ENCODE assay signal across 8 cellular contexts in the genomic region with DNA sequence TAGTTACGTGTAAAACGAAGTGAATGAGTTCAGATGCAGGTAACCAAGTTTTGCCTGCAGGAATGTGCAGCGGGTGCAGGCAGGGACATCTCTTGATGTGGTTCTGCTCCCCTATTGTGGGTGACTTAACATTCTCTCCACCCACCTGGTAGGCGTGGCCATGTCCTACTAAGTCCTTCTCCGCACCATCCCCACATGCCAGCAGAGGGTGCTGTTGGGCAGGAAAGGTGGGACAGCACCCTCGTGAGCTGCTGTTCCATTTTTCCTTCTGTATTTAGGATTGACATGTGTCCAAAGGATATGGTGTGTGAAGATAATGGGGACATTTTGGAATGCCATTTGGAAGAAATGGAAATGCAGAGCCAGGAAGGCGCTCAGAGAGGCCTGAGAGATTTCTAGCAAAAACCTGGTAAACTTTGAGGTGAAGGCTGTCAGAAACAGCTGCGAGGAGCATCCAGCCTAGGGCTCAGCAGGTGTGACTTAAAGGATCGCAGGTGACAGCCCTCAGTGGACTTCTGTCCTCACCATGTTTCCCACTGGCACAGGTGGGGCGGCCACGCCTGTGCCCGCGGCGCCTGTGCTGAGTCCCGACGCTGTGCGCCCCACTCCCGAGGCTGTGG. TPM values are rescaled to one million over a fixed set of nuclear protein-coding genes. Genes with fewer than 3 reads are reported as not detected.
DNase-seq lines count a peak whose midpoint lies in the region; ATAC-seq and TF ChIP-seq lines count a peak whose summit lies in the region.

No MANE protein-coding gene starts in this region.

- peak; percentile 87 to 95 (median 89) for DNase-seq in CD4-positive, alpha-beta memory T cell
- DNase-seq in NCI-H82 treated with DMSO at 0.1 percent for 48 hours (lab: John Stamatoyannopoulos, UW; ENCODE audit: unreplicated experiment) (peak; percentile 85), lung (ENCODE audit: low spot score) (peak; percentile 98)
- DNase-seq in activated CD8-positive, alpha-beta T cell treated with anti-CD3 and anti-CD28 coated beads for 36 hours = peak; percentile 99
- peak; percentile 96 for DNase-seq in effector CD8-positive, alpha-beta T cell (lab: John Stamatoyannopoulos, UW)
- DNase-seq in stimulated activated CD4-positive, alpha-beta T cell treated with anti-CD3 and anti-CD28 coated beads, TNF-alpha, amount 100 ng/mL, for 1 hour (ENCODE audit: low read depth in 3 of 3, low spot score in 1 of 3) = peak; percentile 84 to 97 (median 86)

- peaks cover 0 to 1% of the 10 kb centered on the region in 2 donors for H3K36me3 Mint-ChIP-seq in CD4-positive, alpha-beta memory T cell
- H3K36me3 Mint-ChIP-seq in activated CD8-positive, alpha-beta T cell treated with anti-CD3 and anti-CD28 coated beads for 36 hours (ENCODE audit: low read depth) = no peaks in the 10 kb centered on the region

- peaks cover 13% of the 10 kb centered on the region for H3K4me1 ChIP-seq in CD4-positive, alpha-beta memory T cell (ENCODE audit: insufficient read depth, low read length)
- peaks cover 0 to 8% of the 10 kb centered on the region in 2 donors for H3K4me1 ChIP-seq in lung (ENCODE audit: control insufficient read depth in 2 of 2, insufficient read depth in 2 of 2, low read length in 2 of 2)

- H3K27me3 ChIP-seq in CD4-positive, alpha-beta memory T cell (ENCODE audit: insufficient read depth, low read length) = no peaks in the 10 kb centered on the region
- no peaks in the 10 kb centered on the region for H3K27me3 ChIP-seq in lung (ENCODE audit: control insufficient read depth, insufficient read depth)

- H3K4me1 Mint-ChIP-seq in CD4-positive, alpha-beta memory T cell = peaks cover 2 to 11% (median 5%) of the 10 kb centered on the region in 4 donors
- peaks cover 6% of the 10 kb centered on the region for H3K4me1 Mint-ChIP-seq in activated CD8-positive, alpha-beta T cell treated with anti-CD3 and anti-CD28 coated beads for 36 hours (ENCODE audit: low read depth)

- 1 to 2% methylated on average over 18 of the region's 18 CpGs for WGBS in lung, 2 donors

- H3K27ac Mint-ChIP-seq in CD4-positive, alpha-beta memory T cell = peak overlapping the region in 4 of 7 donors; percentile 14 to 88 (median 83)
- H3K27ac Mint-ChIP-seq in activated CD8-positive, alpha-beta T cell treated with anti-CD3 and anti-CD28 coated beads for 36 hours = no peak overlapping the region

- intact Hi-C loops in CD4-positive, alpha-beta memory T cell (cut with micrococcal nuclease) = loop anchor here (1.0 to 5.0 kb wide), 4 partner anchors 27 to 355 kb away; partner anchors contain the start of genes LAMP1 and MCF2L
- intact Hi-C loops in activated CD8-positive, alpha-beta T cell treated with anti-CD3 and anti-CD28 coated beads for 36 hours (cut with micrococcal nuclease) = loop anchor here (2.0 to 5.0 kb wide), 2 partner anchors 86 to 450 kb away; no protein-coding TSS in a partner anchor

- H3K9me3 ChIP-seq in CD4-positive, alpha-beta memory T cell (ENCODE audit: control insufficient read depth in 1 of 2, low read length in 2 of 2) = no peaks in the 10 kb centered on the region
- H3K9me3 ChIP-seq in lung (ENCODE audit: control insufficient read depth in 2 of 2, insufficient read depth in 1 of 2, low read length in 1 of 2) = peaks cover 0 to 2% of the 10 kb centered on the region in 2 donors

- no peak overlapping the region for H3K27ac ChIP-seq in CD4-positive, alpha-beta memory T cell (ENCODE audit: low read depth, low read length)
- peak overlapping the region in 1 of 2 donors; percentile 65 for H3K27ac ChIP-seq in lung (ENCODE audit: low read depth in 1 of 2, low read length in 1 of 2)

- POLR2A ChIA-PET in CD4-positive, alpha-beta memory T cell (lab: Charles Lee; ENCODE audit: partially characterized antibody) = interaction anchor here (1.0 to 1.5 kb wide), 6 partner anchors 22 to 451 kb away, joined by 3 to 7 read pairs (median 4); partner anchors contain the start of gene CUL4A
- POLR2A ChIA-PET in activated CD8-positive, alpha-beta T cell treated with anti-CD3 and anti-CD28 coated beads for 36 hours (lab: Charles Lee) = interaction anchor here (0.6 kb wide), 2 partner anchors 565 to 1372 kb away, joined by 3 read pairs; no protein-coding TSS in a partner anchor

- TF ChIP-seq CTCF in activated CD8-positive, alpha-beta T cell treated with anti-CD3 and anti-CD28 coated beads for 36 hours (IDR thresholded peaks at IDR 0.05) = peak; percentile 97
- TF ChIP-seq CTCF in lung (IDR thresholded peaks at IDR 0.05; ENCODE audit: control extremely low read depth, extremely low read depth) = peak; percentile 98

- H3K9me3 Mint-ChIP-seq in CD4-positive, alpha-beta memory T cell = no peaks in the 10 kb centered on the region
- no peaks in the 10 kb centered on the region for H3K9me3 Mint-ChIP-seq in activated CD8-positive, alpha-beta T cell treated with anti-CD3 and anti-CD28 coated beads for 36 hours

- peak overlapping the region; percentile 87 to 98 (median 95) for H3K4me3 Mint-ChIP-seq in CD4-positive, alpha-beta memory T cell
- peak overlapping the region; percentile 82 for H3K4me3 Mint-ChIP-seq in activated CD8-positive, alpha-beta T cell treated with anti-CD3 and anti-CD28 coated beads for 36 hours

- H3K4me3 ChIP-seq in CD4-positive, alpha-beta memory T cell (ENCODE audit: low read length in 2 of 2) = peak overlapping the region in 1 of 2 donors; percentile 53
- H3K4me3 ChIP-seq in lung = peak overlapping the region; percentile 50

- no peaks in the 10 kb centered on the region for H3K36me3 ChIP-seq in CD4-positive, alpha-beta memory T cell (ENCODE audit: insufficient read depth, low read length)
- H3K36me3 ChIP-seq in lung (ENCODE audit: control insufficient read depth in 2 of 2, insufficient read depth in 2 of 2, low read length in 2 of 2) = no peaks in the 10 kb centered on the region

- peak; percentile 96 for ATAC-seq in GM19455 (IDR thresholded peaks at IDR 0.05; ENCODE audit: unreplicated experiment)
- peak; percentile 98 for ATAC-seq in HG03575 (IDR thresholded peaks at IDR 0.05; ENCODE audit: extremely low read depth, insufficient number of reproducible peaks, low FRiP score, unreplicated experiment)
- ATAC-seq in activated CD8-positive, alpha-beta T cell treated with anti-CD3 and anti-CD28 coated beads for 36 hours = peak; percentile 98
- peak; percentile 92 for ATAC-seq in lung (ENCODE audit: insufficient read depth, low FRiP score)

- H3K27me3 Mint-ChIP-seq in CD4-positive, alpha-beta memory T cell = peaks cover 5 to 25% of the 10 kb centered on the region in 2 donors
- H3K27me3 Mint-ChIP-seq in activated CD8-positive, alpha-beta T cell treated with anti-CD3 and anti-CD28 coated beads for 36 hours = peaks cover 20% of the 10 kb centered on the region

- CTCF ChIA-PET in CD4-positive, alpha-beta memory T cell (lab: Charles Lee; ENCODE audit: partially characterized antibody) = interaction anchor here (0.7 to 1.9 kb wide), 19 partner anchors 10 to 456 kb away, joined by 3 to 30 read pairs (median 4); partner anchors contain the start of gene MCF2L
- CTCF ChIA-PET in activated CD8-positive, alpha-beta T cell treated with anti-CD3 and anti-CD28 coated beads for 36 hours (lab: Charles Lee) = interaction anchor here (0.6 to 2.6 kb wide), 28 partner anchors 11 to 532 kb away, joined by 3 to 27 read pairs (median 3); partner anchors contain the start of genes F7, LAMP1 and MCF2L

RNA-seq across cellular contexts. Expression of gene MCF2L, which starts 26.2 kb away (rescaled TPM):
- total RNA-seq in CD4-positive, alpha-beta memory T cell = 10 to 100 TPM; 17.5 to 18.9 TPM
- polyA plus RNA-seq in CD4-positive, alpha-beta memory T cell = 1 to 10 TPM in 1 of 2 donors, under 1 TPM in 1; 0.15 to 3.4 TPM
- total RNA-seq in activated CD8-positive, alpha-beta T cell treated with anti-CD3 and anti-CD28 coated beads for 36 hours = 1 to 10 TPM; 7.6 to 8.9 TPM
- 10 to 100 TPM; 33.3 to 78.7 TPM for total RNA-seq in lung
- 10 to 100 TPM; 21.0 to 38.5 TPM for polyA plus RNA-seq in lung
